ENCODE assay signal across 8 cellular contexts in genomic region chr5:152505442-152506042, GRCh38.
DNase-seq lines count a peak whose midpoint lies in the region; TF ChIP-seq lines count a peak whose summit lies in the region.

No MANE protein-coding gene starts in this region.

- POLR2A ChIA-PET in HEK293 (lab: Yijun Ruan, JAX), result no interaction called here

- CTCF ChIA-PET in HEK293 (lab: Yijun Ruan, JAX), result interaction anchor here (0.7 to 2.1 kb wide), 12 partner anchors 9 to 1057 kb away, joined by 3 to 14 read pairs (median 3); no protein-coding TSS in a partner anchor

- TF ChIP-seq CTCF in 22Rv1 (IDR thresholded peaks at IDR 0.05), result peak; percentile 78
- peak; percentile 65 for TF ChIP-seq CTCF in GM10266 (IDR thresholded peaks at IDR 0.05; ENCODE audit: control insufficient read depth, insufficient read depth, low read depth, missing control alignments)
- 0 out of 2 replicates have a peak, but pooled peaks have one; percentile 14 for TF ChIP-seq CTCF in HEK293 (tag by site-specific recombination; IDR thresholded peaks at IDR 0.05)
- peak; percentile 47 for TF ChIP-seq CTCF in cardiac fibroblast (IDR thresholded peaks at IDR 0.05; ENCODE audit: low read depth, low read length)

- no peak overlapping the region for H3K27ac ChIP-seq in 22Rv1
- H3K27ac ChIP-seq in HEK293 (ENCODE audit: extremely low read depth, low read depth, low read length), result no peak overlapping the region

- H3K9me3 ChIP-seq in HEK293 (ENCODE audit: control insufficient read depth, insufficient read depth, low read depth, low read length), result no peaks in the 10 kb centered on the region

- no peak overlapping the region for H3K4me3 ChIP-seq in HEK293 (ENCODE audit: low read depth, low read length)
- H3K4me3 ChIP-seq in cardiac fibroblast (replicated peaks in 1 of 2; ENCODE audit: low read depth in 2 of 2, low read length in 2 of 2), result no peak overlapping the region

- H3K4me1 ChIP-seq in HEK293 (ENCODE audit: control insufficient read depth, insufficient read depth, low read length), result no peaks in the 10 kb centered on the region

- DNase-seq in GM10266 (ENCODE audit: extremely low spot score), result peak; percentile 14
- DNase-seq in M059J (ENCODE audit: low read depth), result peak; percentile 46
- DNase-seq in SIG-M5 treated with dmso at 0.1 percent for 504 hours (lab: John Stamatoyannopoulos, UW; ENCODE audit: unreplicated experiment), result peak; percentile 75
- DNase-seq in cardiac fibroblast (ENCODE audit: low read depth in 2 of 2), result peak; percentile 58 to 67
- DNase-seq in left kidney (ENCODE audit: low read depth, low spot score), result peak; percentile 75
- DNase-seq in stimulated activated CD8-positive, alpha-beta memory T cell treated with anti-CD3 and anti-CD28 coated beads, Interleukin-4, amount 100 ng/mL, for 24 hours (ENCODE audit: low read depth), result peak; percentile 6

- no peaks in the 10 kb centered on the region for H3K36me3 ChIP-seq in HEK293 (ENCODE audit: control insufficient read depth in 2 of 2, insufficient read depth in 1 of 2, low read length in 2 of 2)

TF ChIP-seq in HEK293, 187 proteins besides CTCF, POLR2A, EP300 and RAD21:
- TF ChIP-seq ZNF768 (tag by site-specific recombination; IDR thresholded peaks at IDR 0.05), result no peak
- no peak for TF ChIP-seq ZNF560 (tag by site-specific recombination; IDR thresholded peaks at IDR 0.05; ENCODE audit: borderline replicate concordance)
- no peak for TF ChIP-seq KLF16 (tag by site-specific recombination; IDR thresholded peaks at IDR 0.05)
- TF ChIP-seq, protein P1, sequence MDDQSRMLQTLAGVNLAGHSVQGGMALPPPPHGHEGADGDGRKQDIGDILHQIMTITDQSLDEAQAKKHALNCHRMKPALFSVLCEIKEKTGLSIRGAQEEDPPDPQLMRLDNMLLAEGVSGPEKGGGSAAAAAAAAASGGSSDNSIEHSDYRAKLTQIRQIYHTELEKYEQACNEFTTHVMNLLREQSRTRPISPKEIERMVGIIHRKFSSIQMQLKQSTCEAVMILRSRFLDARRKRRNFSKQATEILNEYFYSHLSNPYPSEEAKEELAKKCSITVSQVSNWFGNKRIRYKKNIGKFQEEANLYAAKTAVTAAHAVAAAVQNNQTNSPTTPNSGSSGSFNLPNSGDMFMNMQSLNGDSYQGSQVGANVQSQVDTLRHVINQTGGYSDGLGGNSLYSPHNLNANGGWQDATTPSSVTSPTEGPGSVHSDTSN (CRISPR knock-in tag; IDR thresholded peaks at IDR 0.05), result no peak
- peak; percentile 19 for TF ChIP-seq SETDB1 (IDR thresholded peaks at IDR 0.05; ENCODE audit: insufficient read length, low read length)
- no peak for TF ChIP-seq ZNF629 (tag by site-specific recombination; IDR thresholded peaks at IDR 0.05)
- TF ChIP-seq ZNF16 (tag by site-specific recombination; IDR thresholded peaks at IDR 0.05; ENCODE audit: low read depth), result no peak
- no peak for TF ChIP-seq ZNF510 (tag by site-specific recombination; IDR thresholded peaks at IDR 0.05; ENCODE audit: insufficient replicate concordance)
- peak; percentile 65 for TF ChIP-seq ZNF654 (tag by site-specific recombination; IDR thresholded peaks at IDR 0.05; ENCODE audit: low read depth)
- TF ChIP-seq, protein P2, sequence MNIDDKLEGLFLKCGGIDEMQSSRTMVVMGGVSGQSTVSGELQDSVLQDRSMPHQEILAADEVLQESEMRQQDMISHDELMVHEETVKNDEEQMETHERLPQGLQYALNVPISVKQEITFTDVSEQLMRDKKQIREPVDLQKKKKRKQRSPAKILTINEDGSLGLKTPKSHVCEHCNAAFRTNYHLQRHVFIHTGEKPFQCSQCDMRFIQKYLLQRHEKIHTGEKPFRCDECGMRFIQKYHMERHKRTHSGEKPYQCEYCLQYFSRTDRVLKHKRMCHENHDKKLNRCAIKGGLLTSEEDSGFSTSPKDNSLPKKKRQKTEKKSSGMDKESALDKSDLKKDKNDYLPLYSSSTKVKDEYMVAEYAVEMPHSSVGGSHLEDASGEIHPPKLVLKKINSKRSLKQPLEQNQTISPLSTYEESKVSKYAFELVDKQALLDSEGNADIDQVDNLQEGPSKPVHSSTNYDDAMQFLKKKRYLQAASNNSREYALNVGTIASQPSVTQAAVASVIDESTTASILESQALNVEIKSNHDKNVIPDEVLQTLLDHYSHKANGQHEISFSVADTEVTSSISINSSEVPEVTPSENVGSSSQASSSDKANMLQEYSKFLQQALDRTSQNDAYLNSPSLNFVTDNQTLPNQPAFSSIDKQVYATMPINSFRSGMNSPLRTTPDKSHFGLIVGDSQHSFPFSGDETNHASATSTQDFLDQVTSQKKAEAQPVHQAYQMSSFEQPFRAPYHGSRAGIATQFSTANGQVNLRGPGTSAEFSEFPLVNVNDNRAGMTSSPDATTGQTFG (tag by site-specific recombination; IDR thresholded peaks at IDR 0.05; ENCODE audit: borderline replicate concordance), result no peak
- TF ChIP-seq ZBTB48 (tag by site-specific recombination; IDR thresholded peaks at IDR 0.05), result no peak
- TF ChIP-seq ZNF623 (tag by site-specific recombination; IDR thresholded peaks at IDR 0.05), result no peak
TF ChIP-seq in HEK293: peak in this region for 2.

Comparison
In these comparisons a context has a peak if more than half of its experiments do, and no peak if none do; other contexts are left out.
1. CTCF ChIP-seq: peak in every context shown above with its lines; median percentile 78 in 22Rv1; 65 in GM10266; 47 in cardiac fibroblast; 14 in HEK293.
2. DNase-seq: peak in every context shown above with its lines; median percentile 75 in SIG-M5 treated with dmso at 0.1 percent for 504 hours; 75 in left kidney; 62 in cardiac fibroblast; 46 in M059J; 14 in GM10266; 6 in stimulated activated CD8-positive, alpha-beta memory T cell treated with anti-CD3 and anti-CD28 coated beads, Interleukin-4, amount 100 ng/mL, for 24 hours.